Comparison of ENCODE assay signal across 20 cellular contexts in the genomic region with DNA sequence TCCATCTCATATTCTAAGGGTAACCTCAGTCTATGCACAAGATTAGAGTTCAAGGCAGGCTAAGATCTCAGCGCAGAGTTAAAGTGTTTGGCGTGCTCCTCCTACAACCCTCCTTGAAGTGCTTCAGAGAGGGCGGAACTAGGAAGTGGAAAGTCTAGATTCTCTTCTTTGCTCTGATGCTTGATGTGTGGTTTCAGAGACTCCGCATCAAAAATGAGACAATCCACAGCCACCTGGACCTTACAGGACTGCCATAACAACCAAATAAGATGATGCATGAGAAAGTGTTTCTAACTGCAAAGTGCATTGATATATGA.
"Had no signal": no experiment of that assay in that cellular context is flagged by ENCODE, and none has a peak within 500 bp of the region (broad histone marks: within the 10 kb centered on the region; RNA-seq: fewer than 3 reads in every experiment).

No MANE protein-coding gene starts in this region.

- H3K27ac ChIP-seq: dorsolateral prefrontal cortex, heart left ventricle, left ventricle myocardium inferior, neutrophil, spleen had no signal

- H3K4me3 Mint-ChIP-seq: central memory CD8-positive, alpha-beta T cell; naive thymus-derived CD4-positive, alpha-beta T cell had no signal

- ATAC-seq: heart left ventricle; naive thymus-derived CD4-positive, alpha-beta T cell; sciatic nerve had no signal

- H3K9me3 ChIP-seq: heart left ventricle, left ventricle myocardium inferior, neutrophil, spleen, stomach had no signal

- H3K4me3 ChIP-seq: dorsolateral prefrontal cortex, heart left ventricle, left ventricle myocardium inferior, spleen, stomach had no signal

- H3K27me3 ChIP-seq: dorsolateral prefrontal cortex, neutrophil, spleen, stomach had no signal

- H3K4me1 ChIP-seq: heart left ventricle, left ventricle myocardium inferior, spleen had no signal

- H3K36me3 ChIP-seq: heart left ventricle, left ventricle myocardium inferior, neutrophil, spleen, stomach had no signal

- DNase-seq: cortex of kidney; dorsolateral prefrontal cortex; effector CD8-positive, alpha-beta T cell; heart left ventricle; hypothalamus; islet precursor cell; left ventricle myocardium inferior; naive thymus-derived CD4-positive, alpha-beta T cell; posterior cingulate gyrus; spleen; stimulated activated CD4-positive, alpha-beta T cell treated with anti-CD3 and anti-CD28 coated beads, Interleukin-15, amount 100 ng/mL, for 24 hours; stimulated activated CD4-positive, alpha-beta T cell treated with anti-CD3 and anti-CD28 coated beads, Interleukin-1b, Interleukin-23, amount 100 ng/mL, for 48 hours; stimulated activated CD4-positive, alpha-beta T cell treated with anti-CD3 and anti-CD28 coated beads, Interleukin-4, amount 100 ng/mL, for 4 hours; stimulated activated naive CD4-positive, alpha-beta T cell; stomach; substantia nigra; trophoblast cell had no signal

- H3K36me3 Mint-ChIP-seq: naive thymus-derived CD4-positive, alpha-beta T cell had no signal

- H3K27ac Mint-ChIP-seq: naive thymus-derived CD4-positive, alpha-beta T cell had no signal

- H3K4me1 Mint-ChIP-seq: central memory CD8-positive, alpha-beta T cell; naive thymus-derived CD4-positive, alpha-beta T cell had no signal

- H3K9me3 Mint-ChIP-seq: central memory CD8-positive, alpha-beta T cell; naive thymus-derived CD4-positive, alpha-beta T cell had no signal
